In the genomic region with DNA sequence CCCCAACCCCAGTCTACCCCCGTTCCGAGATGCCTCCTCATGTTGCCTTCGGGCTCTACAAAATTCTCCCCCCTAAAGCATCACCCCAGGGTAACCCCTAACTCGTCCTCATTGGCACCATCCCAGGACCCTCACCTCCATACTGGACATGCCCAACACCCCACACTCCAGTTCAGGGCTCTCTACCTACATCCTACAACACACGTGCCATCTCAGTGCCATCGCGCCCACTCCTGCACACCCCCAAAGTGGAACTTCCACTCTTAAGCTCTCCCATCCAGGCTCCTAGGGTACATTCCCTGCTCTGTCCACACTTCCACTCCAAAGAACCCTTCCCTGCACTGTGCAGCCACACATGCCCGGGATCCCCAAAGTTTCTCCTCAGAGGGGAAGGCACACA, we compare ENCODE assay signal across 8 cellular contexts. TPM values are rescaled to one million over a fixed set of nuclear protein-coding genes. Genes with fewer than 3 reads are reported as not detected.
DNase-seq lines count a peak whose midpoint lies in the region; ATAC-seq, FAIRE-seq and TF ChIP-seq lines count a peak whose summit lies in the region.

No MANE protein-coding gene starts in this region.

- H3K4me3 ChIP-seq in BE2C (ENCODE audit: low read depth, low read length) (peak overlapping the region; percentile 96), NB4 (ENCODE audit: low read depth, low read length) (peak overlapping the region; percentile 90)

- FAIRE-seq in HTR-8/SVneo (lab: Jason Lieb, UNC) (no peak), frontal cortex (lab: Jason Lieb, UNC) (no peak)

- no peaks in the 10 kb centered on the region for H3K9me3 Mint-ChIP-seq in effector memory CD8-positive, alpha-beta T cell
- H3K9me3 Mint-ChIP-seq in natural killer cell treated with Interleukin-12 subunit alpha and Interleukin-12 subunit beta and Interleukin-15 and Interleukin-18, amount 100 ng/mL, for 72 hours: no peaks in the 10 kb centered on the region

- peak overlapping the region; percentile 90 to 92 for H3K4me3 Mint-ChIP-seq in effector memory CD8-positive, alpha-beta T cell
- H3K4me3 Mint-ChIP-seq in natural killer cell treated with Interleukin-12 subunit alpha and Interleukin-12 subunit beta and Interleukin-15 and Interleukin-18, amount 100 ng/mL, for 72 hours: peak overlapping the region; percentile 84

- H3K27me3 ChIP-seq in BE2C: no peaks in the 10 kb centered on the region

- peaks cover 35% of the 10 kb centered on the region for H3K36me3 ChIP-seq in BE2C

- H3K9me3 ChIP-seq in BE2C: no peaks in the 10 kb centered on the region

- no peak for TF ChIP-seq CTCF in BE2C (IDR thresholded peaks at IDR 0.05; ENCODE audit: low read depth, low read length)
- TF ChIP-seq CTCF in NB4 (IDR thresholded peaks at IDR 0.05; ENCODE audit: low read depth, low read length): no peak

- H3K4me1 ChIP-seq in BE2C: peaks cover 4% of the 10 kb centered on the region

- H3K36me3 Mint-ChIP-seq in effector memory CD8-positive, alpha-beta T cell (ENCODE audit: insufficient read depth): peaks cover 43% of the 10 kb centered on the region
- H3K36me3 Mint-ChIP-seq in natural killer cell treated with Interleukin-12 subunit alpha and Interleukin-12 subunit beta and Interleukin-15 and Interleukin-18, amount 100 ng/mL, for 72 hours: no peaks in the 10 kb centered on the region

- H3K4me1 Mint-ChIP-seq in effector memory CD8-positive, alpha-beta T cell (ENCODE audit: low read depth in 2 of 2): peaks cover 47 to 55% of the 10 kb centered on the region in 2 donors
- H3K4me1 Mint-ChIP-seq in natural killer cell treated with Interleukin-12 subunit alpha and Interleukin-12 subunit beta and Interleukin-15 and Interleukin-18, amount 100 ng/mL, for 72 hours (ENCODE audit: low read depth in 2 of 2): peaks cover 50 to 51% of the 10 kb centered on the region in 2 donors

- peak overlapping the region; percentile 87 to 95 for H3K27ac Mint-ChIP-seq in effector memory CD8-positive, alpha-beta T cell
- peak overlapping the region; percentile 79 to 94 for H3K27ac Mint-ChIP-seq in natural killer cell treated with Interleukin-12 subunit alpha and Interleukin-12 subunit beta and Interleukin-15 and Interleukin-18, amount 100 ng/mL, for 72 hours

- H3K27me3 Mint-ChIP-seq in effector memory CD8-positive, alpha-beta T cell: no peaks in the 10 kb centered on the region
- H3K27me3 Mint-ChIP-seq in natural killer cell treated with Interleukin-12 subunit alpha and Interleukin-12 subunit beta and Interleukin-15 and Interleukin-18, amount 100 ng/mL, for 72 hours: no peaks in the 10 kb centered on the region

- ATAC-seq in effector memory CD8-positive, alpha-beta T cell (replicated peaks): no peak
- no peak for ATAC-seq in natural killer cell treated with Interleukin-12 subunit alpha and Interleukin-12 subunit beta and Interleukin-15 and Interleukin-18, amount 100 ng/mL, for 72 hours
- ATAC-seq in HG02840 (IDR thresholded peaks at IDR 0.05; ENCODE audit: low FRiP score, unreplicated experiment): no peak

- DNase-seq in BE2C (no peak), NB4 (ENCODE audit: low read depth) (no peak), NCI-H1105 treated with DMSO at 0.1 percent for 48 hours (lab: John Stamatoyannopoulos, UW) (no peak), HTR-8/SVneo (ENCODE audit: insufficient read length, low spot score) (no peak), frontal cortex (ENCODE audit: low spot score in 2 of 2) (no peak)
- DNase-seq in effector memory CD8-positive, alpha-beta T cell: no peak
- no peak for DNase-seq in natural killer cell treated with Interleukin-12 subunit alpha and Interleukin-12 subunit beta and Interleukin-15 and Interleukin-18, amount 100 ng/mL, for 72 hours (ENCODE audit: low spot score)

- TF ChIP-seq POLR2A in NB4 (IDR thresholded peaks at IDR 0.05; ENCODE audit: extremely low read depth, insufficient read length): no peak

RNA-seq across cellular contexts. Expression of a gene that starts 0.8 kb away (rescaled TPM):
- polyA plus RNA-seq in BE2C (2012; ENCODE audit: insufficient read depth, insufficient read length, low read depth): 29.4 TPM
- 10 to 100 TPM; 16.4 to 25.4 TPM for total RNA-seq in natural killer cell treated with Interleukin-12 subunit alpha and Interleukin-12 subunit beta and Interleukin-15 and Interleukin-18, amount 100 ng/mL, for 72 hours
- total RNA-seq in frontal cortex: 12.6 TPM

RNA-seq across cellular contexts. Expression of a gene that starts 1.2 kb away (rescaled TPM):
- polyA plus RNA-seq in BE2C (2012; ENCODE audit: insufficient read depth, insufficient read length, low read depth): 237 TPM
- 100 to 1,000 TPM in 1 of 2 donors, 10 to 100 TPM in 1; 88.9 to 121 TPM for total RNA-seq in natural killer cell treated with Interleukin-12 subunit alpha and Interleukin-12 subunit beta and Interleukin-15 and Interleukin-18, amount 100 ng/mL, for 72 hours
- total RNA-seq in frontal cortex: 86.4 TPM

RNA-seq across cellular contexts. Expression of a gene that starts 28.1 kb away (rescaled TPM):
- polyA plus RNA-seq in BE2C (2012; ENCODE audit: insufficient read depth, insufficient read length, low read depth): 48.9 TPM
- 10 to 100 TPM; 82.3 to 100.0 TPM for total RNA-seq in natural killer cell treated with Interleukin-12 subunit alpha and Interleukin-12 subunit beta and Interleukin-15 and Interleukin-18, amount 100 ng/mL, for 72 hours
- total RNA-seq in frontal cortex: 5.3 TPM

RNA-seq across cellular contexts. Expression of a gene that starts 43.4 kb away (rescaled TPM):
- 164 TPM for polyA plus RNA-seq in BE2C (2012; ENCODE audit: insufficient read depth, insufficient read length, low read depth)
- total RNA-seq in natural killer cell treated with Interleukin-12 subunit alpha and Interleukin-12 subunit beta and Interleukin-15 and Interleukin-18, amount 100 ng/mL, for 72 hours: 100 to 1,000 TPM; 215 to 269 TPM
- 3.3 TPM for total RNA-seq in frontal cortex

Comparison
In these comparisons a context has a peak if more than half of its experiments do, and no peak if none do; other contexts are left out.
1. RNA of a gene that starts 28.1 kb away (total RNA-seq): 82.3 to 100.0 TPM in natural killer cell treated with Interleukin-12 subunit alpha and Interleukin-12 subunit beta and Interleukin-15 and Interleukin-18, amount 100 ng/mL, for 72 hours; 5.3 TPM in frontal cortex (single experiment); every median in the first group is over 10 times any median in the second.